27 cellular contexts compared by ENCODE assay signal in genomic region chr15:50414624-50415023, GRCh38.
"Had no signal": no experiment of that assay in that cellular context is flagged by ENCODE, and none has a peak within 500 bp of the region (broad histone marks: within the 10 kb centered on the region; RNA-seq: fewer than 3 reads in every experiment).

No MANE protein-coding gene starts in this region.

- H3K4me1 ChIP-seq: colonic mucosa, esophagus muscularis mucosa, esophagus squamous epithelium, foreskin keratinocyte, gastrocnemius medialis, gastroesophageal sphincter, heart left ventricle, heart right ventricle had no signal

- H3K27ac ChIP-seq: colonic mucosa, coronary artery, dorsolateral prefrontal cortex, epithelial cell of prostate, esophagus muscularis mucosa, esophagus squamous epithelium, foreskin keratinocyte, gastrocnemius medialis, gastroesophageal sphincter, heart left ventricle, heart right ventricle had no signal

- H3K4me3 ChIP-seq: colonic mucosa, coronary artery, dorsolateral prefrontal cortex, esophagus muscularis mucosa, esophagus squamous epithelium, gastrocnemius medialis, gastroesophageal sphincter, heart left ventricle, heart right ventricle had no signal

- FAIRE-seq: colon, endometrium, endothelial cell of umbilical vein, frontal cortex had no signal

- DNase-seq: colonic mucosa; cortex of kidney; dermis blood vessel endothelial cell; dorsolateral prefrontal cortex; effector CD4-positive, alpha-beta T cell; effector CD8-positive, alpha-beta T cell; effector memory CD4-positive, alpha-beta T cell; effector memory CD8-positive, alpha-beta T cell; endodermal cell; esophagus squamous epithelium; foreskin fibroblast; foreskin keratinocyte; foreskin melanocyte; gastrocnemius medialis; glutamatergic neuron; head of caudate nucleus; heart left ventricle; heart right ventricle had no signal

- H3K27me3 ChIP-seq: colonic mucosa, dorsolateral prefrontal cortex, esophagus muscularis mucosa, esophagus squamous epithelium, foreskin keratinocyte, gastrocnemius medialis, heart left ventricle, heart right ventricle had no signal

- H3K36me3 ChIP-seq: colonic mucosa, esophagus muscularis mucosa, esophagus squamous epithelium, gastrocnemius medialis, gastroesophageal sphincter, heart left ventricle, heart right ventricle had no signal

- ATAC-seq: effector memory CD8-positive, alpha-beta T cell; esophagus mucosa; foreskin keratinocyte; gastrocnemius medialis; gastroesophageal sphincter; heart left ventricle; heart right ventricle had no signal

- H3K9me3 ChIP-seq: colonic mucosa, esophagus muscularis mucosa, esophagus squamous epithelium, gastrocnemius medialis, gastroesophageal sphincter, heart left ventricle, heart right ventricle had no signal
